In the genomic region with DNA sequence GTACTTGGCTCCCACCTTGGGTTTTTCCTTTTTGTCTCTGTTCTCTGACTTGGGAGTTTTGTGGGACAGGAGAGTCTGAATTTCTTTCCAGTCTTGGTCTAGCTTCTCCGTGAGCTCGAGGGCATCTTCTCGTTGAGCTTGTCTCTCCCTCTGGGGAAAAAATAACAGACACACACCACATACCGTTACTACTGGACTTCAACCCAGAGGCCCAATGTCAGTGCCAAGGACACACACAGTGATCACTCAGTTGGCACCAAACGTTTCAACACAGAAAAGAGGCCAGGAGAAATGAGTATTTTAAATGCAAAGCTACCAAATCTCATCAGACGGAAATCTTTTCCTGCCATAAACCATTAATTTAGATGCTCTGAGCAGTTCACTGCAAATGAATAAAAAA, we compare ENCODE assay signal across 1 cellular context.
TF ChIP-seq lines count a peak whose summit lies in the region.

No MANE protein-coding gene starts in this region.

TF ChIP-seq in liver, 16 proteins besides CTCF, POLR2A, EP300 and RAD21 (continued from another document):
- TF ChIP-seq YY1 (IDR thresholded peaks at IDR 0.05): peak; percentile 47
- no peak for TF ChIP-seq FOXA2 (IDR thresholded peaks at IDR 0.05)
- TF ChIP-seq HNF4A (conservative IDR thresholded peaks at IDR 0.05): peak; percentile 97
- no peak for TF ChIP-seq NR2F2 (IDR thresholded peaks at IDR 0.05)
- TF ChIP-seq, protein P1, sequence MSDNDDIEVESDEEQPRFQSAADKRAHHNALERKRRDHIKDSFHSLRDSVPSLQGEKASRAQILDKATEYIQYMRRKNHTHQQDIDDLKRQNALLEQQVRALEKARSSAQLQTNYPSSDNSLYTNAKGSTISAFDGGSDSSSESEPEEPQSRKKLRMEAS (IDR thresholded peaks at IDR 0.05): peak; percentile 29
- TF ChIP-seq, protein P2, sequence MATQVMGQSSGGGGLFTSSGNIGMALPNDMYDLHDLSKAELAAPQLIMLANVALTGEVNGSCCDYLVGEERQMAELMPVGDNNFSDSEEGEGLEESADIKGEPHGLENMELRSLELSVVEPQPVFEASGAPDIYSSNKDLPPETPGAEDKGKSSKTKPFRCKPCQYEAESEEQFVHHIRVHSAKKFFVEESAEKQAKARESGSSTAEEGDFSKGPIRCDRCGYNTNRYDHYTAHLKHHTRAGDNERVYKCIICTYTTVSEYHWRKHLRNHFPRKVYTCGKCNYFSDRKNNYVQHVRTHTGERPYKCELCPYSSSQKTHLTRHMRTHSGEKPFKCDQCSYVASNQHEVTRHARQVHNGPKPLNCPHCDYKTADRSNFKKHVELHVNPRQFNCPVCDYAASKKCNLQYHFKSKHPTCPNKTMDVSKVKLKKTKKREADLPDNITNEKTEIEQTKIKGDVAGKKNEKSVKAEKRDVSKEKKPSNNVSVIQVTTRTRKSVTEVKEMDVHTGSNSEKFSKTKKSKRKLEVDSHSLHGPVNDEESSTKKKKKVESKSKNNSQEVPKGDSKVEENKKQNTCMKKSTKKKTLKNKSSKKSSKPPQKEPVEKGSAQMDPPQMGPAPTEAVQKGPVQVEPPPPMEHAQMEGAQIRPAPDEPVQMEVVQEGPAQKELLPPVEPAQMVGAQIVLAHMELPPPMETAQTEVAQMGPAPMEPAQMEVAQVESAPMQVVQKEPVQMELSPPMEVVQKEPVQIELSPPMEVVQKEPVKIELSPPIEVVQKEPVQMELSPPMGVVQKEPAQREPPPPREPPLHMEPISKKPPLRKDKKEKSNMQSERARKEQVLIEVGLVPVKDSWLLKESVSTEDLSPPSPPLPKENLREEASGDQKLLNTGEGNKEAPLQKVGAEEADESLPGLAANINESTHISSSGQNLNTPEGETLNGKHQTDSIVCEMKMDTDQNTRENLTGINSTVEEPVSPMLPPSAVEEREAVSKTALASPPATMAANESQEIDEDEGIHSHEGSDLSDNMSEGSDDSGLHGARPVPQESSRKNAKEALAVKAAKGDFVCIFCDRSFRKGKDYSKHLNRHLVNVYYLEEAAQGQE (IDR thresholded peaks at IDR 0.05): peak; percentile 57
- TF ChIP-seq, protein P3, sequence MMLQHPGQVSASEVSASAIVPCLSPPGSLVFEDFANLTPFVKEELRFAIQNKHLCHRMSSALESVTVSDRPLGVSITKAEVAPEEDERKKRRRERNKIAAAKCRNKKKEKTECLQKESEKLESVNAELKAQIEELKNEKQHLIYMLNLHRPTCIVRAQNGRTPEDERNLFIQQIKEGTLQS (IDR thresholded peaks at IDR 0.05): no peak
- TF ChIP-seq TAF1 (conservative IDR thresholded peaks at IDR 0.05): no peak
- TF ChIP-seq GABPA (IDR thresholded peaks at IDR 0.05 in 1 of 2, conservative IDR thresholded peaks at IDR 0.05 in 1 of 2): peak in 1 of 2 donors; percentile 16
- no peak for TF ChIP-seq FOXA1 (IDR thresholded peaks at IDR 0.05)
- peak; percentile 84 for TF ChIP-seq SP1 (IDR thresholded peaks at IDR 0.05)
- TF ChIP-seq, protein P4, sequence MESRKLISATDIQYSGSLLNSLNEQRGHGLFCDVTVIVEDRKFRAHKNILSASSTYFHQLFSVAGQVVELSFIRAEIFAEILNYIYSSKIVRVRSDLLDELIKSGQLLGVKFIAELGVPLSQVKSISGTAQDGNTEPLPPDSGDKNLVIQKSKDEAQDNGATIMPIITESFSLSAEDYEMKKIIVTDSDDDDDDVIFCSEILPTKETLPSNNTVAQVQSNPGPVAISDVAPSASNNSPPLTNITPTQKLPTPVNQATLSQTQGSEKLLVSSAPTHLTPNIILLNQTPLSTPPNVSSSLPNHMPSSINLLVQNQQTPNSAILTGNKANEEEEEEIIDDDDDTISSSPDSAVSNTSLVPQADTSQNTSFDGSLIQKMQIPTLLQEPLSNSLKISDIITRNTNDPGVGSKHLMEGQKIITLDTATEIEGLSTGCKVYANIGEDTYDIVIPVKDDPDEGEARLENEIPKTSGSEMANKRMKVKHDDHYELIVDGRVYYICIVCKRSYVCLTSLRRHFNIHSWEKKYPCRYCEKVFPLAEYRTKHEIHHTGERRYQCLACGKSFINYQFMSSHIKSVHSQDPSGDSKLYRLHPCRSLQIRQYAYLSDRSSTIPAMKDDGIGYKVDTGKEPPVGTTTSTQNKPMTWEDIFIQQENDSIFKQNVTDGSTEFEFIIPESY (IDR thresholded peaks at IDR 0.05): peak; percentile 75
